Comparison of ENCODE assay signal across 7 cellular contexts in the genomic region with DNA sequence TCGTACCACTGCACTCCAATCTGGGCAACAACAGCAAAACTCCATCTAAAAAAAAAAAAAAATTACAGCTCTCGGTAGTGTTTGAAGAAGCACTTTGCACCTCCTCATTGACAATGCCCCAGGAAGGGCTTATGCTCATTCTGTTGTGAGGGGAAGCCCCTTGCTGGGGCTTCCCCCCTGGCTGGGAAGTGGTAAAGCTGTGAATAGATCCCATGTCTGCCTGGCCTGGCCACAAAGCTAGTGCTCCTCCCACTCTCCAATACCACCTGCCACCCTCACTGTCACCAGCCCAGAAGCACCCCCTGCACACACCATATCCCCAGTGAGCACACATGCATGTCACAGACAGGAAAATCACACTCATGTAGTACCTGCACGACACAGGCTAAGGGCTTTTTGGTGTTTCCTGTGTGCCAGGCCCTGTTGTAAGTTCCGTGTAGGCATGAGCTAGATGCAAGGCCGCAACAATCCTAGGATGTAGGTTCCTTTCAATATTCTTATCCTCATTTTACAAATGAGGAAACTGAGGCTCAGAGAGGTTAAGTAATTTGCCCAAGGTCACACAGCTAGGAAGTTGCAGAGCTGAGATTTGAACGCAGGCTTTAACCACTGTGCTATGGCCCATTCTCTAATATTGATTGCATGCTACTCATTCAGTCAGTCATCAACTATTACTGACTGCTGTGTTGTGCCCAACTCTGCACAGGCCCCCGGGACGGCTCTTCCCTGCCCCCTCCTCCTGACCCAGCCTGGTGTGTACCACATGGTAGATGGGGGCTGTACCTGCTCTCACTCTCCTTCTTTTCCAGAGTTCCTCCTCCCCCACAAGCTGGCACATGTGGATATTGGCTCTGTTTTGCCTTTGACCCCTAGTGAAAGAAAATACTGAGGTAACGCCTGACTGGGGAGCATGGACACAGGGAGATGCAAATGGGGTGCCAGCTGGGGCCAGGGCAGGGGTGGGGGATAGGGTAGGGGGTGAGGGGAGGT. TPM values are rescaled to one million over a fixed set of nuclear protein-coding genes. Genes with fewer than 3 reads are reported as not detected.
DNase-seq lines count a peak whose midpoint lies in the region; ATAC-seq and TF ChIP-seq lines count a peak whose summit lies in the region.

No MANE protein-coding gene starts in this region.

- H3K9me3 Mint-ChIP-seq in activated naive CD8-positive, alpha-beta T cell treated with anti-CD3 and anti-CD28 coated beads, Interleukin-2, amount 10 ng/mL, durations not matched to agents 7 days and 5 days, result no peaks in the 10 kb centered on the region

- peaks cover 11% of the 10 kb centered on the region for H3K4me1 Mint-ChIP-seq in activated naive CD8-positive, alpha-beta T cell treated with anti-CD3 and anti-CD28 coated beads, Interleukin-2, amount 10 ng/mL, durations not matched to agents 7 days and 5 days

- H3K27ac Mint-ChIP-seq in activated naive CD8-positive, alpha-beta T cell treated with anti-CD3 and anti-CD28 coated beads, Interleukin-2, amount 10 ng/mL, durations not matched to agents 7 days and 5 days, result no peak overlapping the region

- TF ChIP-seq CTCF in GM13976 (IDR thresholded peaks at IDR 0.05; ENCODE audit: borderline replicate concordance, control extremely low read depth, extremely low read depth, insufficient read depth, missing control alignments), result peak; percentile 3

- H3K27me3 Mint-ChIP-seq in activated naive CD8-positive, alpha-beta T cell treated with anti-CD3 and anti-CD28 coated beads, Interleukin-2, amount 10 ng/mL, durations not matched to agents 7 days and 5 days, result peaks cover 55% of the 10 kb centered on the region

- in situ Hi-C loops in GM13976 (cut with MboI; ENCODE audit: low sequenced_read_pairs, unreplicated experiment), result loop anchor here (10.0 kb wide), 1 partner anchor 51 kb away; no protein-coding TSS in a partner anchor

- H3K36me3 Mint-ChIP-seq in activated naive CD8-positive, alpha-beta T cell treated with anti-CD3 and anti-CD28 coated beads, Interleukin-2, amount 10 ng/mL, durations not matched to agents 7 days and 5 days, result no peaks in the 10 kb centered on the region

- H3K4me3 Mint-ChIP-seq in activated naive CD8-positive, alpha-beta T cell treated with anti-CD3 and anti-CD28 coated beads, Interleukin-2, amount 10 ng/mL, durations not matched to agents 7 days and 5 days, result no peak overlapping the region

- peak; percentile 79 for DNase-seq in GM13976 (ENCODE audit: low spot score)
- peak; percentile 76 to 80 for DNase-seq in Kasumi-1 (lab: John Stamatoyannopoulos, UW)
- peak; percentile 56 for DNase-seq in activated naive CD8-positive, alpha-beta T cell treated with anti-CD3 and anti-CD28 coated beads, Interleukin-2, amount 10 ng/mL, durations not matched to agents 7 days and 5 days
- peak; percentile 30 to 43 for DNase-seq in stimulated activated CD4-positive, alpha-beta T cell treated with anti-CD3 and anti-CD28 coated beads, Interleukin-2, amount 100 ng/mL, for 24 hours
- no peak for DNase-seq in inferior parietal cortex (ENCODE audit: extremely low spot score)
- DNase-seq in T-helper 9 cell, result no peak

- POLR2A ChIA-PET in activated naive CD8-positive, alpha-beta T cell treated with anti-CD3 and anti-CD28 coated beads, Interleukin-2, amount 10 ng/mL, durations not matched to agents 7 days and 5 days (lab: Charles Lee), result interaction anchor here (0.6 to 1.9 kb wide), 5 partner anchors 8 to 415 kb away, joined by 3 to 6 read pairs (median 3); no protein-coding TSS in a partner anchor

- ATAC-seq in GM21390 (IDR thresholded peaks at IDR 0.05; ENCODE audit: unreplicated experiment), result peak; percentile 60
- ATAC-seq in activated naive CD8-positive, alpha-beta T cell treated with anti-CD3 and anti-CD28 coated beads, Interleukin-2, amount 10 ng/mL, durations not matched to agents 7 days and 5 days (ENCODE audit: low read depth), result peak; percentile 96

RNA-seq across cellular contexts. Expression of gene COL1A1, which starts 11.9 kb away (rescaled TPM):
- under 1 TPM; 0.78 to 0.96 TPM for total RNA-seq in activated naive CD8-positive, alpha-beta T cell treated with anti-CD3 and anti-CD28 coated beads, Interleukin-2, amount 10 ng/mL, durations not matched to agents 7 days and 5 days

RNA-seq across cellular contexts. Expression of gene SGCA, which starts 47.5 kb away (rescaled TPM):
- not detected for total RNA-seq in activated naive CD8-positive, alpha-beta T cell treated with anti-CD3 and anti-CD28 coated beads, Interleukin-2, amount 10 ng/mL, durations not matched to agents 7 days and 5 days

Comparison
In these comparisons a context has a peak if more than half of its experiments do, and no peak if none do; other contexts are left out.
1. DNase-seq: peak in GM13976 (single experiment), Kasumi-1 (2 of 2), activated naive CD8-positive, alpha-beta T cell treated with anti-CD3 and anti-CD28 coated beads, Interleukin-2, amount 10 ng/mL, durations not matched to agents 7 days and 5 days (single experiment) and stimulated activated CD4-positive, alpha-beta T cell treated with anti-CD3 and anti-CD28 coated beads, Interleukin-2, amount 100 ng/mL, for 24 hours (2 of 2); none in inferior parietal cortex (single experiment) and T-helper 9 cell (single experiment).